Comparison of ENCODE assay signal across 9 cellular contexts in the genomic region with DNA sequence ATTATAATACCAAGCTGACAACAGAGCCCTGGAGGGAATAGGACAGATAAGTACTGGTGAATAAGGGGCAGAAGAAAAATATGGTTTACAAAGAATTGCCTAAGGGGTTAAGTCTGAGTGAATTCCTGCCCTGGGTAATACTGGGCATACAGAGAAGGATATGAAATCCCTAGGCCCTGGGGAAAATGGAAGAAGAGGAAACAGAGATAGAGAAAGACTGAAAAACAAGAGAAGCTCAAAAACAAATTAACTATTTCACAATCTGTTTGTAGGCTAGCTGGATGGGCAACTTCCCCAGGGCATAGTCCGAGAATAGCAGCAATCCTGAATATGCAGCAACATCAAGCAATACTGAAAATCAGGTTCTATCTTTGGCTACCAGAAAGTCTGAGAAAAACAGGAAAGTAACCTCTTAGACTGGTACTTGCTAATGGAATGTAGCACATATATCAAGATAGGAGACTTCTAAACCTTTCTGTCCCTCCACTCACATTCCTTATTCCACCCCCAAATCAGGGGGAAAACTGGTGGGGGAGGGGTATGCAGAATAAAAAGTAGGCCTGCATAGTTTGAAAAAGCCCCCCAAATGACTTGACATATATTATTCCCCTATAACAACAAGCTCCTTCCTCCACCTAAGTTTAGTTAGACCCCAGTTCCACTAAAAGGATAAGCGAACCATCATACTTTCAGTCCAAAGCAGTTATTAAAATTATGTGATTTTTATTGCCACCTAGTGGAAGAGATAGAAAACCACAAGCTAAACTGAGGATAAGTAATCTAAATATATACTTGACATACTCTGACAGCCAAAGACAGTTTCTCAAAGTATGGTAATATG. TPM values are rescaled to one million over a fixed set of nuclear protein-coding genes. Genes with fewer than 3 reads are reported as not detected.
DNase-seq lines count a peak whose midpoint lies in the region; ATAC-seq, FAIRE-seq and TF ChIP-seq lines count a peak whose summit lies in the region.
"Had no signal": no experiment of that assay in that cellular context is flagged by ENCODE, and none has a peak within 500 bp of the region (broad histone marks: within the 10 kb centered on the region; RNA-seq: fewer than 3 reads in every experiment).

No MANE protein-coding gene starts in this region.

- H3K36me3 Mint-ChIP-seq in T-helper 17 cell (ENCODE audit: low read depth): no peaks in the 10 kb centered on the region
- H3K36me3 Mint-ChIP-seq in progenitor cell of endocrine pancreas (ENCODE audit: insufficient read depth): peaks cover 14% of the 10 kb centered on the region

- H3K27ac Mint-ChIP-seq in T-helper 17 cell: peak overlapping the region; percentile 49
- H3K27ac Mint-ChIP-seq in progenitor cell of endocrine pancreas: no peak overlapping the region
- H3K27ac Mint-ChIP-seq: T-cell had no signal

- H3K4me3 ChIP-seq in MG63: no peak overlapping the region

- peak; percentile 94 for FAIRE-seq in frontal cortex (lab: Jason Lieb, UNC)

- H3K27me3 ChIP-seq in MG63: no peaks in the 10 kb centered on the region

- H3K9me3 ChIP-seq in T-helper 17 cell (ENCODE audit: control insufficient read depth, low read length, poor library complexity, severe bottlenecking) (no peaks in the 10 kb centered on the region), MG63 (no peaks in the 10 kb centered on the region)

- no peaks in the 10 kb centered on the region for H3K9me3 Mint-ChIP-seq in progenitor cell of endocrine pancreas (ENCODE audit: low read depth)
- H3K9me3 Mint-ChIP-seq: T-cell had no signal

- H3K27me3 Mint-ChIP-seq in T-helper 17 cell: no peaks in the 10 kb centered on the region
- no peaks in the 10 kb centered on the region for H3K27me3 Mint-ChIP-seq in progenitor cell of endocrine pancreas
- H3K27me3 Mint-ChIP-seq: T-cell had no signal

- no peak for TF ChIP-seq POLR2A in GM18505 (IDR thresholded peaks at IDR 0.05; ENCODE audit: borderline replicate concordance, extremely low read depth, insufficient read depth, insufficient read length)

- ATAC-seq in T-helper 17 cell (peak; percentile 36), GM18505 (IDR thresholded peaks at IDR 0.05; ENCODE audit: unreplicated experiment) (no peak), HG03439 (IDR thresholded peaks at IDR 0.05; ENCODE audit: unreplicated experiment) (no peak)

- H3K36me3 ChIP-seq in MG63: no peaks in the 10 kb centered on the region; the same call in none of the 2 replicates

- H3K4me3 Mint-ChIP-seq in T-helper 17 cell (no peak overlapping the region), progenitor cell of endocrine pancreas (ENCODE audit: low read depth) (no peak overlapping the region)
- H3K4me3 Mint-ChIP-seq: T-cell had no signal

- DNase-seq in ELR (ENCODE audit: low read depth) (peak; percentile 71), MV-4-11 (lab: John Stamatoyannopoulos, UW) (peak; percentile 49), T-helper 17 cell (no peak), frontal cortex (ENCODE audit: low spot score in 2 of 2) (peak; percentile 35 to 39), progenitor cell of endocrine pancreas (ENCODE audit: low spot score, unreplicated experiment) (no peak), MG63 (no peak)
- DNase-seq: T-cell had no signal

- H3K4me1 Mint-ChIP-seq in T-helper 17 cell: peaks cover 8% of the 10 kb centered on the region
- H3K4me1 Mint-ChIP-seq in progenitor cell of endocrine pancreas (ENCODE audit: low read depth): peaks cover 17% of the 10 kb centered on the region

- TF ChIP-seq CTCF in progenitor cell of endocrine pancreas (IDR thresholded peaks at IDR 0.05; ENCODE audit: unreplicated experiment): peak; percentile 70

RNA-seq across cellular contexts. Expression of gene SLC38A9, which starts 20.6 kb away (rescaled TPM):
- total RNA-seq in T-helper 17 cell (10 to 100 TPM; 15.7 to 19.0 TPM), frontal cortex (88.0 TPM), progenitor cell of endocrine pancreas (42.9 and 49.9 TPM in 2 replicates)
- 12.9 and 30.0 TPM in 2 replicates for total RNA-seq in MG63 (2014; rRNA removed; shearing (Covaris generic); ENCODE audit: low replicate concordance)

RNA-seq across cellular contexts. Expression of gene DDX4, which starts 46.4 kb away (rescaled TPM):
- total RNA-seq in T-helper 17 cell: not detected
- 0.82 TPM for total RNA-seq in frontal cortex
- not detected in 2 replicates for total RNA-seq in progenitor cell of endocrine pancreas
- not detected in 2 replicates for total RNA-seq in MG63 (2014; rRNA removed; shearing (Covaris generic); ENCODE audit: low replicate concordance)
- total RNA-seq: T-cell had no signal

Comparison
In these comparisons a context has a peak if more than half of its experiments do, and no peak if none do; other contexts are left out.
1. DNase-seq: peak in ELR (single experiment), MV-4-11 (single experiment) and frontal cortex (2 of 2); none in T-helper 17 cell (0 of 3), progenitor cell of endocrine pancreas (single experiment) and MG63 (single experiment).